26 cellular contexts compared by ENCODE assay signal in genomic region chr2:451495-451894, GRCh38.
"Had no signal": no experiment of that assay in that cellular context is flagged by ENCODE, and none has a peak within 500 bp of the region (broad histone marks: within the 10 kb centered on the region; RNA-seq: fewer than 3 reads in every experiment).

No MANE protein-coding gene starts in this region.

- H3K27me3 Mint-ChIP-seq: dendritic cell treated with granulocyte-macrophage colony-stimulating factor and Interleukin-4, amounts not matched to agents 40 ng/mL and 50 ng/mL, for 4 days had no signal

- H3K4me3 Mint-ChIP-seq: dendritic cell treated with granulocyte-macrophage colony-stimulating factor and Interleukin-4, amounts not matched to agents 40 ng/mL and 50 ng/mL, for 4 days; immature natural killer cell; natural killer cell; stimulated activated effector memory CD8-positive, alpha-beta T cell treated with anti-CD3 and anti-CD28 coated beads, Interleukin-12 subunit alpha, Interleukin-12 subunit beta, amount 100 ng/mL, for 72 hours had no signal

- ATAC-seq: foreskin keratinocyte; gastroesophageal sphincter; heart right ventricle; left ventricle myocardium superior; lower lobe of right lung; natural killer cell; pancreas; sciatic nerve; stimulated activated effector memory CD8-positive, alpha-beta T cell treated with anti-CD3 and anti-CD28 coated beads, Interleukin-12 subunit alpha, Interleukin-12 subunit beta, amount 100 ng/mL, for 72 hours had no signal

- H3K4me2 ChIP-seq: smooth muscle cell had no signal

- H3K27ac Mint-ChIP-seq: dendritic cell treated with granulocyte-macrophage colony-stimulating factor and Interleukin-4, amounts not matched to agents 40 ng/mL and 50 ng/mL, for 4 days; natural killer cell; stimulated activated effector memory CD8-positive, alpha-beta T cell treated with anti-CD3 and anti-CD28 coated beads, Interleukin-12 subunit alpha, Interleukin-12 subunit beta, amount 100 ng/mL, for 72 hours had no signal

- H3K9me3 Mint-ChIP-seq: dendritic cell treated with granulocyte-macrophage colony-stimulating factor and Interleukin-4, amounts not matched to agents 40 ng/mL and 50 ng/mL, for 4 days; immature natural killer cell; natural killer cell; stimulated activated effector memory CD8-positive, alpha-beta T cell treated with anti-CD3 and anti-CD28 coated beads, Interleukin-12 subunit alpha, Interleukin-12 subunit beta, amount 100 ng/mL, for 72 hours had no signal

- DNase-seq: colonic mucosa; effector CD8-positive, alpha-beta T cell; foreskin keratinocyte; heart right ventricle; hippocampal formation; immature natural killer cell; left ventricle myocardium superior; lower lobe of right lung; natural killer cell; pancreas; stimulated activated CD4-positive, alpha-beta T cell treated with anti-CD3 and anti-CD28 coated beads, Interleukin-12 subunit alpha, Interleukin-12 subunit beta, amount 100 ng/mL, for 4 hours; stimulated activated CD4-positive, alpha-beta T cell treated with anti-CD3 and anti-CD28 coated beads, Interleukin-1b, Interleukin-23, amount 100 ng/mL, for 48 hours; stimulated activated CD4-positive, alpha-beta T cell treated with anti-CD3 and anti-CD28 coated beads, Interleukin-4, amount 100 ng/mL, for 1 hour; stimulated activated naive CD4-positive, alpha-beta T cell treated with Interleukin-2 at 50 U/mL for 16 hours; stomach; thyroid gland; trophoblast cell had no signal

- H3K27ac ChIP-seq: colonic mucosa, esophagus muscularis mucosa, foreskin keratinocyte, gastroesophageal sphincter, heart right ventricle, lower lobe of right lung, neutrophil, pancreas, stomach, thyroid gland had no signal

- H3K27me3 ChIP-seq: colonic mucosa, foreskin keratinocyte, neutrophil, pancreas, thyroid gland had no signal

- H3K36me3 Mint-ChIP-seq: immature natural killer cell; natural killer cell; stimulated activated effector memory CD8-positive, alpha-beta T cell treated with anti-CD3 and anti-CD28 coated beads, Interleukin-12 subunit alpha, Interleukin-12 subunit beta, amount 100 ng/mL, for 72 hours had no signal

- H3K9me3 ChIP-seq: colonic mucosa, esophagus muscularis mucosa, gastroesophageal sphincter, heart right ventricle, lower lobe of right lung, neutrophil, pancreas, stomach, thyroid gland had no signal

- H3K4me1 ChIP-seq: colonic mucosa, esophagus muscularis mucosa, foreskin keratinocyte, gastroesophageal sphincter, heart right ventricle, lower lobe of right lung, thyroid gland had no signal

- FAIRE-seq: endothelial cell of umbilical vein, keratinocyte, pancreas had no signal
